8 cellular contexts compared by ENCODE assay signal in the genomic region with DNA sequence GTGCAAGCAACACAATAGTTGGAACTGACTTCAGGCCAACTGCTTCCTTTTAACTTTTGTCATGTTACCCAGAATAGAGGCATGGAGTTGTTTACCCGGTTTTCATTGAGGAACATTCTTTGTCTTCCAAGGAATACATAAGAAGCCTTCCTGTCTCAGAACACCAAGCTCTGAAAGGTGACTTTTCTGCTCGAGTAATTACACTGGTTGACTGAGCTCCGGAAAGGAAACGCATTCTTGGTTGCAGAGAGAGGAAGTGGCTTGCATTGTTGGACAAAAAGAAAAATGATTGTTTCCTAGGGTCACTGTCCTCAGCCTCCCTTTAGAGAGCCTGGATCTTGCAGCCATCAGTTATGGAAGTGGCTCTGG. TPM values are rescaled to one million over a fixed set of nuclear protein-coding genes. Genes with fewer than 3 reads are reported as not detected.
DNase-seq lines count a peak whose midpoint lies in the region; ATAC-seq, FAIRE-seq and TF ChIP-seq lines count a peak whose summit lies in the region.

No MANE protein-coding gene starts in this region.

- H3K79me2 ChIP-seq in K562 (ENCODE audit: control insufficient read depth, insufficient read depth, low read length): no peaks in the 10 kb centered on the region

- H3K9me3 ChIP-seq in K562 (replicated peaks; ENCODE audit: control insufficient read depth, insufficient read depth, low read depth, low read length): no peaks in the 10 kb centered on the region

- no peaks in the 10 kb centered on the region for H3K27me3 ChIP-seq in K562 (ENCODE audit: control insufficient read depth in 2 of 2, insufficient read depth in 2 of 2, low read length in 2 of 2)

- in situ Hi-C loops in K562 (cut with MboI): no loop called here

- no peaks in the 10 kb centered on the region for H4K20me1 ChIP-seq in K562 (replicated peaks; ENCODE audit: control insufficient read depth, insufficient read depth, low read length)

- POLR2A ChIA-PET in K562 (lab: Yijun Ruan, JAX): interaction anchor here (0.8 to 1.1 kb wide), 2 partner anchors 20 to 87 kb away, joined by 3 to 5 read pairs; no protein-coding TSS in a partner anchor

- no peak overlapping the region for H3K9ac ChIP-seq in K562 (ENCODE audit: insufficient read depth in 1 of 2, low read depth in 2 of 2, low read length in 2 of 2)

- BruUV-seq in K562 (replicated peaks; lab: Mats Ljungman, UMichigan): no TSS peak

- no peak overlapping the region for H3K4me2 ChIP-seq in K562 (ENCODE audit: insufficient read depth, low read length)

- no peaks in the 10 kb centered on the region for H3K36me3 ChIP-seq in K562 (ENCODE audit: control insufficient read depth, insufficient read depth, low read length)

- no peak for TF ChIP-seq CTCF in K562 (IDR thresholded peaks at IDR 0.05 in 2 of 3, conservative IDR thresholded peaks at IDR 0.05 in 1 of 3; ENCODE audit: insufficient read depth in 2 of 3, low read depth in 1 of 3, low read length in 3 of 3)

- no peak for TF ChIP-seq POLR2A in K562 (conservative IDR thresholded peaks at IDR 0.05)

- intact Hi-C loops in Right ventricle myocardium inferior (cut with DNase I) (loop anchor here (2.0 kb wide), 1 partner anchor 19 kb away; no protein-coding TSS in a partner anchor), cardiac septum (cut with DNase I) (no loop called here), K562 (cut with micrococcal nuclease) (no loop called here)

- 22% methylated on average over 4 of the region's 4 CpGs for WGBS in K562 (ENCODE audit: insufficient coverage, low coverage, missing lambda C conversion rate)

- H3K4me1 ChIP-seq in K562 (replicated peaks in 1 of 2; ENCODE audit: control insufficient read depth in 2 of 2, insufficient read depth in 2 of 2, low read length in 2 of 2): peaks cover 16 to 33% of the 10 kb centered on the region in 2 experiments; a peak in 4 of 5 replicates

- FAIRE-seq in K562 (lab: Jason Lieb, UNC): peak; percentile 19

- CTCF ChIA-PET in K562 (lab: Yijun Ruan, JAX; ENCODE audit: low intra/inter-chr PET ratio): no interaction called here

- TF ChIP-seq EP300 in K562 (IDR thresholded peaks at IDR 0.05; ENCODE audit: low read length): no peak

- DNase-seq in Right ventricle myocardium inferior (ENCODE audit: missing footprints) (no peak), cardiac septum (ENCODE audit: low spot score) (no peak), K562 (ENCODE audit: extremely low read depth in 1 of 4, low spot score in 3 of 4) (no peak), medulla oblongata (ENCODE audit: extremely low spot score) (peak; percentile 76), NCI-H510A treated with DMSO at 0.1 percent for 48 hours (lab: John Stamatoyannopoulos, UW) (no peak), KG1 (lab: John Stamatoyannopoulos, UW) (no peak)

- TF ChIP-seq RAD21 in K562 (CRISPR knock-in tag; conservative IDR thresholded peaks at IDR 0.05 in 1 of 2, IDR thresholded peaks at IDR 0.05 in 1 of 2): no peak

- H3K27ac ChIP-seq in K562 (ENCODE audit: extremely low read depth, low read depth, low read length): peak overlapping the region; percentile 39; the same call in 2 of the 3 replicates

- ATAC-seq in Right ventricle myocardium inferior (peak; percentile 59), K562 (no peak), HG03196 (IDR thresholded peaks at IDR 0.05; ENCODE audit: unreplicated experiment) (no peak), GM18858 (IDR thresholded peaks at IDR 0.05; ENCODE audit: unreplicated experiment) (no peak)

- no peaks in the 10 kb centered on the region for H3K9me1 ChIP-seq in K562 (ENCODE audit: control insufficient read depth, insufficient read depth, low read length)

- H2AFZ ChIP-seq in K562 (ENCODE audit: low read depth, low read length): peak overlapping the region; percentile 76

- no peak overlapping the region for H3K4me3 ChIP-seq in K562

TF ChIP-seq in K562, 482 proteins besides CTCF, POLR2A, EP300 and RAD21:
- TF ChIP-seq KDM5B (IDR thresholded peaks at IDR 0.05; ENCODE audit: insufficient replicate concordance, low read depth, low read length): no peak
- TF ChIP-seq SOX6 (IDR thresholded peaks at IDR 0.05): peak; percentile 22; the same call in 1 of the 2 replicates
- TF ChIP-seq GABPA (tag; conservative IDR thresholded peaks at IDR 0.05; ENCODE audit: low read depth): peak; percentile 35
- TF ChIP-seq, protein P1, sequence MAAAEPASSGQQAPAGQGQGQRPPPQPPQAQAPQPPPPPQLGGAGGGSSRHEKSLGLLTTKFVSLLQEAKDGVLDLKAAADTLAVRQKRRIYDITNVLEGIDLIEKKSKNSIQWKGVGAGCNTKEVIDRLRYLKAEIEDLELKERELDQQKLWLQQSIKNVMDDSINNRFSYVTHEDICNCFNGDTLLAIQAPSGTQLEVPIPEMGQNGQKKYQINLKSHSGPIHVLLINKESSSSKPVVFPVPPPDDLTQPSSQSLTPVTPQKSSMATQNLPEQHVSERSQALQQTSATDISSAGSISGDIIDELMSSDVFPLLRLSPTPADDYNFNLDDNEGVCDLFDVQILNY (CRISPR knock-in tag; IDR thresholded peaks at IDR 0.05): no peak
- TF ChIP-seq PTTG1 (tag; IDR thresholded peaks at IDR 0.05; ENCODE audit: low read depth): no peak
- TF ChIP-seq SPI1 (IDR thresholded peaks at IDR 0.05; ENCODE audit: borderline replicate concordance, low read depth, low read length): peak; percentile 91
- no peak for TF ChIP-seq NR2C1 (IDR thresholded peaks at IDR 0.05)
- TF ChIP-seq NR2C1 (tag; IDR thresholded peaks at IDR 0.05): no peak
- TF ChIP-seq SP1 (CRISPR knock-in tag; IDR thresholded peaks at IDR 0.05): 0 out of 2 replicates have a peak, but pooled peaks have one; percentile 5

RNA-seq across cellular contexts. Expression of a gene that starts 30.8 kb away (rescaled TPM):
- 65.5 TPM for total RNA-seq in Right ventricle myocardium inferior
- total RNA-seq in cardiac septum: 44.2 TPM
- 109 and 129 TPM in 2 replicates for total RNA-seq in K562 (2011; cell fraction: chromatin; rRNA removed; ENCODE audit: low replicate concordance)
- 35.9 and 51.7 TPM in 2 replicates for total RNA-seq in K562 (2011; cell fraction: nucleolus; rRNA removed)
- total RNA-seq in K562 (2011; cell fraction: nucleoplasm; rRNA removed): 51.8 and 54.6 TPM in 2 replicates
- 10.9 and 14.8 TPM in 2 replicates for total RNA-seq in K562 (2014; rRNA removed)
- total RNA-seq in K562 (2014; rRNA removed; fragmentation: Illumina TruSeq; extraction: Trizol): 14.0 and 14.5 TPM in 2 replicates
- 14.8 and 15.2 TPM in 2 replicates for total RNA-seq in K562 (2015; rRNA removed; fragmentation: Illumina TruSeq; extraction: Trizol)
- 38.4 and 39.7 TPM in 2 replicates for total RNA-seq in K562 (2021)
- 20.6 and 33.1 TPM in 2 replicates for polyA plus RNA-seq in K562 (2011; rRNA removed)
- 15.2 and 43.7 TPM in 2 replicates for polyA plus RNA-seq in K562 (2011; cell fraction: cytosol; rRNA removed)
- polyA plus RNA-seq in K562 (2011; cell fraction: nucleus; rRNA removed): 28.8 and 53.9 TPM in 2 replicates
- 25.9 and 29.6 TPM in 2 replicates for polyA plus RNA-seq in K562 (2012)
- polyA plus RNA-seq in K562 (2014; fragmentation: Illumina TruSeq; extraction: Trizol): 27.0 and 27.6 TPM in 2 replicates
- polyA plus RNA-seq in K562 (2014; fragmentation: Nextera tagmentation; extraction: Ambion mirVana): 1 to 10 TPM; 3.1 to 4.1 TPM
- 16.3 and 16.7 TPM in 2 replicates for polyA plus RNA-seq in K562 (2014; rRNA removed)
- 37.5 and 51.6 TPM in 2 replicates for polyA minus RNA-seq in K562 (2011; rRNA and poly(A)+ RNA removed)
- polyA minus RNA-seq in K562 (2011; cell fraction: cytosol; rRNA and poly(A)+ RNA removed): 29.5 and 45.5 TPM in 2 replicates
- polyA minus RNA-seq in K562 (2011; cell fraction: nucleus; rRNA and poly(A)+ RNA removed): 18.3 and 26.1 TPM in 2 replicates
